Comparison of ENCODE assay signal across 2 cellular contexts in the genomic region with DNA sequence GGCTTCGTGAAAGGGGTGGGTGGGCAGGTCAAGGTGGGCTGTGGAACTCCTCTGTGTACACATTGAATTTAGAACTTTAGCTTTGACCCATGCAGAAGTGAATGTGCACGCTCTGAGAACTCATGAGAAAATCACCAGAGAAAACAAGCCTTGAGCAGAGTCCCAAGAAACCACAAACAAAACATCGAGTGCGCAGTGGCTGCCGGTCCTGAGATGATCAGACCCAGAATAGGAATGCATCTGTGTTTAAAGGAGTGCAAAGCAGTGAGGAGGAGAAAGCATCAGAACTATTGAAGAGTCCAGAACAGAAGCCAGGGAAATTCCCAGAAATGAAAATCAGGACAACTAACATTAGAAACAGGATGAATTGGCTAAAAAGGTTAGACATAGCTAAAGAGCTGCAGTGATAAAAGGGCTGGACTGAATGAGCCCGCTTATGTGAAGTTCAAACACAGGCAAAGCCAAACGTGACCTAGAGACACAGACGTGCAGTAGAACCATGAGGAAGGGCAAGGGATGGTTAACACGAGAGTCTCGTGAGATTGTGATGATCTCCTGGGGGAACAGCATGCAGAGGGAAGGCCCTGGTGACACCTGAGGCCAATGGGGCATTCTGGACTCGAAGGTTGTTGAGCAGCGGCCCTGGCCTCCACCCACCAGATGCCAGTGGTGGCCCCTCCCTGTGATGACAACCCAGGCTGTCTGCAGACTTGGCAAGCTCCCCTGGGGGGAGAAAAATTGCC.
TF ChIP-seq lines count a peak whose summit lies in the region.

No MANE protein-coding gene starts in this region.

TF ChIP-seq in HepG2, 621 proteins besides CTCF, POLR2A, EP300 and RAD21:
- TF ChIP-seq, protein P1, sequence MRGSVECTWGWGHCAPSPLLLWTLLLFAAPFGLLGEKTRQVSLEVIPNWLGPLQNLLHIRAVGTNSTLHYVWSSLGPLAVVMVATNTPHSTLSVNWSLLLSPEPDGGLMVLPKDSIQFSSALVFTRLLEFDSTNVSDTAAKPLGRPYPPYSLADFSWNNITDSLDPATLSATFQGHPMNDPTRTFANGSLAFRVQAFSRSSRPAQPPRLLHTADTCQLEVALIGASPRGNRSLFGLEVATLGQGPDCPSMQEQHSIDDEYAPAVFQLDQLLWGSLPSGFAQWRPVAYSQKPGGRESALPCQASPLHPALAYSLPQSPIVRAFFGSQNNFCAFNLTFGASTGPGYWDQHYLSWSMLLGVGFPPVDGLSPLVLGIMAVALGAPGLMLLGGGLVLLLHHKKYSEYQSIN (CRISPR knock-in tag; IDR thresholded peaks at IDR 0.05; ENCODE audit: borderline replicate concordance): no peak
- peak; percentile 78 for TF ChIP-seq CHD2 (IDR thresholded peaks at IDR 0.05; ENCODE audit: low read depth, low read length)
- TF ChIP-seq ZFP90 (CRISPR knock-in tag; IDR thresholded peaks at IDR 0.05; ENCODE audit: borderline replicate concordance): no peak
- TF ChIP-seq MXD3 (CRISPR knock-in tag; IDR thresholded peaks at IDR 0.05): no peak
- TF ChIP-seq, protein P2, sequence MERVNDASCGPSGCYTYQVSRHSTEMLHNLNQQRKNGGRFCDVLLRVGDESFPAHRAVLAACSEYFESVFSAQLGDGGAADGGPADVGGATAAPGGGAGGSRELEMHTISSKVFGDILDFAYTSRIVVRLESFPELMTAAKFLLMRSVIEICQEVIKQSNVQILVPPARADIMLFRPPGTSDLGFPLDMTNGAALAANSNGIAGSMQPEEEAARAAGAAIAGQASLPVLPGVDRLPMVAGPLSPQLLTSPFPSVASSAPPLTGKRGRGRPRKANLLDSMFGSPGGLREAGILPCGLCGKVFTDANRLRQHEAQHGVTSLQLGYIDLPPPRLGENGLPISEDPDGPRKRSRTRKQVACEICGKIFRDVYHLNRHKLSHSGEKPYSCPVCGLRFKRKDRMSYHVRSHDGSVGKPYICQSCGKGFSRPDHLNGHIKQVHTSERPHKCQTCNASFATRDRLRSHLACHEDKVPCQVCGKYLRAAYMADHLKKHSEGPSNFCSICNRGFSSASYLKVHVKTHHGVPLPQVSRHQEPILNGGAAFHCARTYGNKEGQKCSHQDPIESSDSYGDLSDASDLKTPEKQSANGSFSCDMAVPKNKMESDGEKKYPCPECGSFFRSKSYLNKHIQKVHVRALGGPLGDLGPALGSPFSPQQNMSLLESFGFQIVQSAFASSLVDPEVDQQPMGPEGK (CRISPR knock-in tag; IDR thresholded peaks at IDR 0.05): 0 out of 2 replicates have a peak, but pooled peaks have one; percentile 11
- TF ChIP-seq ZFYVE20 (CRISPR knock-in tag; IDR thresholded peaks at IDR 0.05; ENCODE audit: borderline replicate concordance, low read depth): no peak
- TF ChIP-seq, protein P3, sequence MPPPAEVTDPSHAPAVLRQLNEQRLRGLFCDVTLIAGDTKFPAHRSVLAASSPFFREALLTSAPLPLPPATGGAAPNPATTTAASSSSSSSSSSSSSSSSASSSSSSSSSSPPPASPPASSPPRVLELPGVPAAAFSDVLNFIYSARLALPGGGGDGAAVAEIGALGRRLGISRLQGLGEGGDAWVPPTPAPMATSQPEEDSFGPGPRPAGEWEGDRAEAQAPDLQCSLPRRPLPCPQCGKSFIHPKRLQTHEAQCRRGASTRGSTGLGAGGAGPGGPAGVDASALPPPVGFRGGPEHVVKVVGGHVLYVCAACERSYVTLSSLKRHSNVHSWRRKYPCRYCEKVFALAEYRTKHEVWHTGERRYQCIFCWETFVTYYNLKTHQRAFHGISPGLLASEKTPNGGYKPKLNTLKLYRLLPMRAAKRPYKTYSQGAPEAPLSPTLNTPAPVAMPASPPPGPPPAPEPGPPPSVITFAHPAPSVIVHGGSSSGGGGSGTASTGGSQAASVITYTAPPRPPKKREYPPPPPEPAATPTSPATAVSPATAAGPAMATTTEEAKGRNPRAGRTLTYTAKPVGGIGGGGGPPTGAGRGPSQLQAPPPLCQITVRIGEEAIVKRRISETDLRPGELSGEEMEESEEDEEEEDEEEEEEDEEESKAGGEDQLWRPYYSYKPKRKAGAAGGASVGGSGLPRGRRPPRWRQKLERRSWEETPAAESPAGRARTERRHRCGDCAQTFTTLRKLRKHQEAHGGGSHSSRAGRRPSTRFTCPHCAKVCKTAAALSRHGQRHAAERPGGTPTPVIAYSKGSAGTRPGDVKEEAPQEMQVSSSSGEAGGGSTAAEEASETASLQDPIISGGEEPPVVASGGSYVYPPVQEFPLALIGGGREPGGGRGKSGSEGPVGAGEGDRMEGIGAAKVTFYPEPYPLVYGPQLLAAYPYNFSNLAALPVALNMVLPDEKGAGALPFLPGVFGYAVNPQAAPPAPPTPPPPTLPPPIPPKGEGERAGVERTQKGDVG (CRISPR knock-in tag; IDR thresholded peaks at IDR 0.05; ENCODE audit: borderline replicate concordance): no peak
- TF ChIP-seq ZNF530 (CRISPR knock-in tag; IDR thresholded peaks at IDR 0.05; ENCODE audit: low read depth): no peak
- no peak for TF ChIP-seq NR2F6 (IDR thresholded peaks at IDR 0.05)
- no peak for TF ChIP-seq NR2F6 (CRISPR knock-in tag; IDR thresholded peaks at IDR 0.05)
- 0 out of 2 replicates have a peak, but pooled peaks have one; percentile 5 for TF ChIP-seq BHLHE40 (IDR thresholded peaks at IDR 0.05; ENCODE audit: low read length)
TF ChIP-seq in HepG2: peak in this region for 3.

TF ChIP-seq in HEK293T, 16 proteins besides CTCF, POLR2A, EP300 and RAD21:
- TF ChIP-seq SP1 (IDR thresholded peaks at IDR 0.05) (no peak), ZNF384 (IDR thresholded peaks at IDR 0.05) (no peak), TARDBP (IDR thresholded peaks at IDR 0.05) (no peak), FOXK2 (IDR thresholded peaks at IDR 0.05) (no peak), L3MBTL2 (conservative IDR thresholded peaks at IDR 0.05) (no peak), NFRKB (IDR thresholded peaks at IDR 0.05) (no peak), LEF1 (IDR thresholded peaks at IDR 0.05; ENCODE audit: borderline replicate concordance) (no peak), FOXM1 (IDR thresholded peaks at IDR 0.05; ENCODE audit: borderline replicate concordance) (no peak), PKNOX1 (IDR thresholded peaks at IDR 0.05) (no peak), FOXA1 (IDR thresholded peaks at IDR 0.05) (no peak), ARNT (IDR thresholded peaks at IDR 0.05) (no peak), BHLHE40 (IDR thresholded peaks at IDR 0.05; ENCODE audit: borderline replicate concordance) (no peak), CTBP1 (IDR thresholded peaks at IDR 0.05; ENCODE audit: borderline replicate concordance) (no peak), HDGF (IDR thresholded peaks at IDR 0.05; ENCODE audit: borderline replicate concordance) (no peak), ELF4 (IDR thresholded peaks at IDR 0.05) (no peak), SUZ12 (IDR thresholded peaks at IDR 0.05) (no peak)
